Comparison of ENCODE assay signal across 1 cellular context in the genomic region with DNA sequence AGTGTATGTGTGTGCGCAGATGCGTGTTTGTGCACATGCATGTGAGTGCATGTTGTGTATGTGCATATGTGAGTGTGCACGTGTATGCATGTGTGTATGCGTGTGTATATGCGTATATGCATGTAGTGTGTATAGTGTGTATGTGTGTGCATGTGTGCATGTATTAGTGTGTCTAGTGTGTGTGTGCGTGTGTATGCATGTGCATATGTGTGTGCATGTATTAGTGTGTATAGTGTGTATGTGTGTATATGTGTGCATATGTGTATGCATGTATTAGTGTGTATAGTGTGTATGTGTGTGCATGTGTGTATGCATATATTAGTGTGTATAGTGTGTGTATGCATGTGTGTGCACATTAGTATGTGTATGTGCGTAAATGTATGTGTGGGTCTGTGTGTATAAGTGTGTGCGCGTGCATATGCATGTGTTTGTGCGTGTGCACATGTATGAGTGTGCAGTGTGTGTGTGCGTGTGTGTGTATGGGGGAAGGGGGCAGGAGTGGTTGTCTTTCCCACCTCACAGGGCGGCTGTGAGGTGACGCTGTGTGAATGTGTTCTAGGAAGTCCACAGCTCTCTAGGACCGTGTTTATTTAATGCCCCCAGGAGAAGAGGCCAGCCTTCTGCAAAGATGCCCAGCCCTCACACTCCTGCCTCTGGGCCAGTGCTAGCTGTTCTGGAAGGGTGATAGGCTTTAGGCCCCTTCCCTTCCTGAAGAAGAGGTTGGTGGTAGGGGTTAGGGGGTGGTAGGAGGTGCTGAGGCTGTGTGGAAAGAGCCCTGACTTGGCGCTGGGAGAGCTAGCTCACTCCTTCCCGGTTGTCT.
TF ChIP-seq lines count a peak whose summit lies in the region.

No MANE protein-coding gene starts in this region.

TF ChIP-seq in HEK293, 187 proteins besides CTCF, POLR2A, EP300 and RAD21 (continued from another document):
- TF ChIP-seq ZNF488 (tag by site-specific recombination; IDR thresholded peaks at IDR 0.05) (no peak), ZNF214 (tag by site-specific recombination; IDR thresholded peaks at IDR 0.05; ENCODE audit: borderline replicate concordance) (no peak), ZNF549 (tag by site-specific recombination; IDR thresholded peaks at IDR 0.05) (no peak)
- TF ChIP-seq, protein P1, sequence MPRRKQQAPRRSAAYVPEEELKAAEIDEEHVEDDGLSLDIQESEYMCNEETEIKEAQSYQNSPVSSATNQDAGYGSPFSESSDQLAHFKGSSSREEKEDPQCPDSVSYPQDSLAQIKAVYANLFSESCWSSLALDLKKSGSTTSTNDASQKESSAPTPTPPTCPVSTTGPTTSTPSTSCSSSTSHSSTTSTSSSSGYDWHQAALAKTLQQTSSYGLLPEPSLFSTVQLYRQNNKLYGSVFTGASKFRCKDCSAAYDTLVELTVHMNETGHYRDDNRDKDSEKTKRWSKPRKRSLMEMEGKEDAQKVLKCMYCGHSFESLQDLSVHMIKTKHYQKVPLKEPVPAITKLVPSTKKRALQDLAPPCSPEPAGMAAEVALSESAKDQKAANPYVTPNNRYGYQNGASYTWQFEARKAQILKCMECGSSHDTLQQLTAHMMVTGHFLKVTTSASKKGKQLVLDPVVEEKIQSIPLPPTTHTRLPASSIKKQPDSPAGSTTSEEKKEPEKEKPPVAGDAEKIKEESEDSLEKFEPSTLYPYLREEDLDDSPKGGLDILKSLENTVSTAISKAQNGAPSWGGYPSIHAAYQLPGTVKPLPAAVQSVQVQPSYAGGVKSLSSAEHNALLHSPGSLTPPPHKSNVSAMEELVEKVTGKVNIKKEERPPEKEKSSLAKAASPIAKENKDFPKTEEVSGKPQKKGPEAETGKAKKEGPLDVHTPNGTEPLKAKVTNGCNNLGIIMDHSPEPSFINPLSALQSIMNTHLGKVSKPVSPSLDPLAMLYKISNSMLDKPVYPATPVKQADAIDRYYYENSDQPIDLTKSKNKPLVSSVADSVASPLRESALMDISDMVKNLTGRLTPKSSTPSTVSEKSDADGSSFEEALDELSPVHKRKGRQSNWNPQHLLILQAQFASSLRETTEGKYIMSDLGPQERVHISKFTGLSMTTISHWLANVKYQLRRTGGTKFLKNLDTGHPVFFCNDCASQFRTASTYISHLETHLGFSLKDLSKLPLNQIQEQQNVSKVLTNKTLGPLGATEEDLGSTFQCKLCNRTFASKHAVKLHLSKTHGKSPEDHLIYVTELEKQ (tag by site-specific recombination; IDR thresholded peaks at IDR 0.05; ENCODE audit: borderline replicate concordance), result no peak
- TF ChIP-seq, protein P2, sequence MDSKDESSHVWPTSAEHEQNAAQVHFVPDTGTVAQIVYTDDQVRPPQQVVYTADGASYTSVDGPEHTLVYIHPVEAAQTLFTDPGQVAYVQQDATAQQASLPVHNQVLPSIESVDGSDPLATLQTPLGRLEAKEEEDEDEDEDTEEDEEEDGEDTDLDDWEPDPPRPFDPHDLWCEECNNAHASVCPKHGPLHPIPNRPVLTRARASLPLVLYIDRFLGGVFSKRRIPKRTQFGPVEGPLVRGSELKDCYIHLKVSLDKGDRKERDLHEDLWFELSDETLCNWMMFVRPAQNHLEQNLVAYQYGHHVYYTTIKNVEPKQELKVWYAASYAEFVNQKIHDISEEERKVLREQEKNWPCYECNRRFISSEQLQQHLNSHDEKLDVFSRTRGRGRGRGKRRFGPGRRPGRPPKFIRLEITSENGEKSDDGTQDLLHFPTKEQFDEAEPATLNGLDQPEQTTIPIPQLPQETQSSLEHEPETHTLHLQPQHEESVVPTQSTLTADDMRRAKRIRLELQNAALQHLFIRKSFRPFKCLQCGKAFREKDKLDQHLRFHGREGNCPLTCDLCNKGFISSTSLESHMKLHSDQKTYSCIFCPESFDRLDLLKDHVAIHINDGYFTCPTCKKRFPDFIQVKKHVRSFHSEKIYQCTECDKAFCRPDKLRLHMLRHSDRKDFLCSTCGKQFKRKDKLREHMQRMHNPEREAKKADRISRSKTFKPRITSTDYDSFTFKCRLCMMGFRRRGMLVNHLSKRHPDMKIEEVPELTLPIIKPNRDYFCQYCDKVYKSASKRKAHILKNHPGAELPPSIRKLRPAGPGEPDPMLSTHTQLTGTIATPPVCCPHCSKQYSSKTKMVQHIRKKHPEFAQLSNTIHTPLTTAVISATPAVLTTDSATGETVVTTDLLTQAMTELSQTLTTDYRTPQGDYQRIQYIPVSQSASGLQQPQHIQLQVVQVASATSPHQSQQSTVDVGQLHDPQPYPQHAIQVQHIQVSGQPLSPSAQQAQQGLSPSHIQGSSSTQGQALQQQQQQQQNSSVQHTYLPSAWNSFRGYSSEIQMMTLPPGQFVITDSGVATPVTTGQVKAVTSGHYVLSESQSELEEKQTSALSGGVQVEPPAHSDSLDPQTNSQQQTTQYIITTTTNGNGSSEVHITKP (tag by site-specific recombination; IDR thresholded peaks at IDR 0.05), result no peak
